ENCODE assay signal across 8 cellular contexts in the genomic region with DNA sequence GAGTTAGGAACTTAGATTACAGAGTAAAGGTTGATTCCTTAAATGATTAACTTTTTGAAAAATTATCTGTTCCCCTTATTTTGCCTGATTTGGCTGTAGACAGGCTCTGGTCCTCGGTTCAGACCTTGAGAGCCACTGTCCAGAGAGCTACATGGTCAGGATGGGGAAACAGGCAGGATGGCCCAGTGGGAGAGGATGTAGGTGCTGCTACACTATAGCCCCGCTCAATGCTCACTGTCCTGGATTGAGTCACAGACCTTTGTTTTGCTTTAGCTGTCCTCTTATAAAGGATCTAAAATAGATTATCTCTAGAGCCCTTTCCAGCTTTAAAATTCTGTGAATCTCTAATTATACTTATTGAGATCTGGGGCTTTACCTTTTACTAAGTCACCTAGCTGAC. TPM values are rescaled to one million over a fixed set of nuclear protein-coding genes. Genes with fewer than 3 reads are reported as not detected.
DNase-seq lines count a peak whose midpoint lies in the region; ATAC-seq, FAIRE-seq and TF ChIP-seq lines count a peak whose summit lies in the region.

No MANE protein-coding gene starts in this region.

- no peaks in the 10 kb centered on the region for H3K9me3 Mint-ChIP-seq in activated CD8-positive, alpha-beta memory T cell treated with anti-CD3 and anti-CD28 coated beads, Interleukin-2, amount 10 ng/mL, durations not matched to agents 7 days and 5 days (ENCODE audit: low read depth)
- H3K9me3 Mint-ChIP-seq in T-cell = no peaks in the 10 kb centered on the region
- peaks cover 8% of the 10 kb centered on the region for H3K9me3 Mint-ChIP-seq in glutamatergic neuron (ENCODE audit: unreplicated experiment)

- DNase-seq in activated CD8-positive, alpha-beta memory T cell treated with anti-CD3 and anti-CD28 coated beads, Interleukin-2, amount 10 ng/mL, durations not matched to agents 7 days and 5 days = peak; percentile 46
- no peak for DNase-seq in activated CD8-positive, alpha-beta memory T cell treated with anti-CD3 and anti-CD28 coated beads, Interleukin-2, amount 50 U/mL, for 4 hours
- DNase-seq in T-cell (peak in 1 of 34 experiments; percentile 2), glutamatergic neuron (no peak), small intestine (peak; percentile 3), globus pallidus (ENCODE audit: low spot score) (no peak), GM12891 (ENCODE audit: insufficient read length, low spot score) (no peak)

- FAIRE-seq in small intestine (lab: Jason Lieb, UNC) (no peak), GM12891 (lab: Jason Lieb, UNC) (no peak)

- no peak for TF ChIP-seq POLR2A in GM12891 (IDR thresholded peaks at IDR 0.05; ENCODE audit: low read depth, low read length)

- TF ChIP-seq CTCF in glutamatergic neuron (IDR thresholded peaks at IDR 0.05; ENCODE audit: partially characterized antibody, unreplicated experiment) = no peak

- H3K4me3 Mint-ChIP-seq in activated CD8-positive, alpha-beta memory T cell treated with anti-CD3 and anti-CD28 coated beads, Interleukin-2, amount 10 ng/mL, durations not matched to agents 7 days and 5 days = peak overlapping the region; percentile 93
- H3K4me3 Mint-ChIP-seq in T-cell = peak overlapping the region; percentile 89 to 94 (median 94)
- H3K4me3 Mint-ChIP-seq in glutamatergic neuron (ENCODE audit: unreplicated experiment) = peak overlapping the region; percentile 92

- POLR2A ChIA-PET in T-cell (lab: Charles Lee) = interaction anchor here (0.8 to 1.9 kb wide), 2 partner anchors 78 to 148 kb away, joined by 3 to 7 read pairs; a partner anchor contains a TSS

- H3K27me3 Mint-ChIP-seq in activated CD8-positive, alpha-beta memory T cell treated with anti-CD3 and anti-CD28 coated beads, Interleukin-2, amount 10 ng/mL, durations not matched to agents 7 days and 5 days = no peaks in the 10 kb centered on the region
- no peaks in the 10 kb centered on the region for H3K27me3 Mint-ChIP-seq in T-cell
- H3K27me3 Mint-ChIP-seq in glutamatergic neuron (ENCODE audit: unreplicated experiment) = peaks cover 3% of the 10 kb centered on the region

- no peak overlapping the region for H3K4me3 ChIP-seq in small intestine (ENCODE audit: low read depth in 1 of 2, low read length in 2 of 2)

- no peaks in the 10 kb centered on the region for H3K9me3 ChIP-seq in small intestine (ENCODE audit: control insufficient read depth, low read depth)

- no peaks in the 10 kb centered on the region for H3K27me3 ChIP-seq in small intestine (ENCODE audit: control insufficient read depth in 2 of 2, insufficient read depth in 2 of 2, low read length in 2 of 2)

- peaks cover 37% of the 10 kb centered on the region for H3K4me1 Mint-ChIP-seq in activated CD8-positive, alpha-beta memory T cell treated with anti-CD3 and anti-CD28 coated beads, Interleukin-2, amount 10 ng/mL, durations not matched to agents 7 days and 5 days
- peaks cover 39 to 52% (median 47%) of the 10 kb centered on the region in 3 donors for H3K4me1 Mint-ChIP-seq in T-cell
- H3K4me1 Mint-ChIP-seq in glutamatergic neuron (ENCODE audit: low read depth, unreplicated experiment) = peaks cover 7% of the 10 kb centered on the region

- CTCF ChIA-PET in activated CD8-positive, alpha-beta memory T cell treated with anti-CD3 and anti-CD28 coated beads, Interleukin-2, amount 10 ng/mL, durations not matched to agents 7 days and 5 days (lab: Charles Lee) = interaction anchor here (0.7 to 1.5 kb wide), 3 partner anchors 13 to 147 kb away, joined by 3 to 4 read pairs (median 3); no protein-coding TSS in a partner anchor
- CTCF ChIA-PET in T-cell (lab: Charles Lee) = interaction anchor here (0.6 to 1.0 kb wide), 2 partner anchors 443 to 1554 kb away, joined by 3 read pairs; no protein-coding TSS in a partner anchor

- WGBS in small intestine, 3 donors = 35 to 49% (median 48%) methylated on average over 2 of the region's 2 CpGs

- no peaks in the 10 kb centered on the region for H3K4me1 ChIP-seq in small intestine (ENCODE audit: control insufficient read depth in 2 of 2, insufficient read depth in 1 of 2, low read depth in 1 of 2, low read length in 1 of 2)

- peak overlapping the region; percentile 94 for H3K27ac Mint-ChIP-seq in activated CD8-positive, alpha-beta memory T cell treated with anti-CD3 and anti-CD28 coated beads, Interleukin-2, amount 10 ng/mL, durations not matched to agents 7 days and 5 days
- H3K27ac Mint-ChIP-seq in T-cell = no peak overlapping the region
- peak overlapping the region; percentile 98 for H3K27ac Mint-ChIP-seq in glutamatergic neuron (ENCODE audit: unreplicated experiment)

- H3K36me3 ChIP-seq in small intestine (ENCODE audit: control insufficient read depth in 2 of 2, insufficient read depth in 2 of 2, low read length in 2 of 2) = no peaks in the 10 kb centered on the region

- no peaks in the 10 kb centered on the region for H3K36me3 Mint-ChIP-seq in activated CD8-positive, alpha-beta memory T cell treated with anti-CD3 and anti-CD28 coated beads, Interleukin-2, amount 10 ng/mL, durations not matched to agents 7 days and 5 days
- H3K36me3 Mint-ChIP-seq in T-cell (peaks cover 3% of the 10 kb centered on the region), glutamatergic neuron (ENCODE audit: unreplicated experiment) (no peaks in the 10 kb centered on the region)

- H3K27ac ChIP-seq in small intestine (ENCODE audit: low read depth in 1 of 2, low read length in 1 of 2) = no peak overlapping the region

- no peak for ATAC-seq in activated CD8-positive, alpha-beta memory T cell treated with anti-CD3 and anti-CD28 coated beads, Interleukin-2, amount 10 ng/mL, durations not matched to agents 7 days and 5 days
- ATAC-seq in T-cell (replicated peaks in 1 of 4) = no peak
- ATAC-seq in HG03045 (IDR thresholded peaks at IDR 0.05; ENCODE audit: unreplicated experiment) = no peak

TF ChIP-seq in GM12891, 5 proteins besides CTCF, POLR2A, EP300 and RAD21:
- TF ChIP-seq POLR2AphosphoS5 (IDR thresholded peaks at IDR 0.05; ENCODE audit: low read depth, low read length) (no peak), POU2F2 (IDR thresholded peaks at IDR 0.05; ENCODE audit: low read depth, low read length) (no peak)

RNA-seq across cellular contexts. Expression of a gene that starts 1.3 kb away (rescaled TPM):
- 1 to 10 TPM; 4.2 to 7.4 TPM for total RNA-seq in activated CD8-positive, alpha-beta memory T cell treated with anti-CD3 and anti-CD28 coated beads, Interleukin-2, amount 10 ng/mL, durations not matched to agents 7 days and 5 days
- 1 to 10 TPM; 2.5 to 6.2 (median 5.0) TPM for total RNA-seq in T-cell
- total RNA-seq in glutamatergic neuron (ENCODE audit: unreplicated experiment) = 12.1 TPM
- 1 to 10 TPM; 1.9 to 4.2 (median 3.6) TPM for polyA plus RNA-seq in small intestine
- polyA plus RNA-seq in GM12891 (2012; ENCODE audit: low read depth, missing spikeins) = 1.7 TPM

Comparison
In these comparisons a context has a peak if more than half of its experiments do, and no peak if none do; other contexts are left out.
1. DNase-seq: peak in activated CD8-positive, alpha-beta memory T cell treated with anti-CD3 and anti-CD28 coated beads, Interleukin-2, amount 10 ng/mL, durations not matched to agents 7 days and 5 days (single experiment) and small intestine (single experiment); none in activated CD8-positive, alpha-beta memory T cell treated with anti-CD3 and anti-CD28 coated beads, Interleukin-2, amount 50 U/mL, for 4 hours (single experiment), glutamatergic neuron (single experiment), globus pallidus (single experiment) and GM12891 (single experiment).
2. H3K27ac Mint-ChIP-seq: peak in activated CD8-positive, alpha-beta memory T cell treated with anti-CD3 and anti-CD28 coated beads, Interleukin-2, amount 10 ng/mL, durations not matched to agents 7 days and 5 days (single experiment) and glutamatergic neuron (single experiment); none in T-cell (0 of 2).
3. Peak in every context shown above with its lines, with median percentiles within 50 percentile points of each other: H3K4me3 Mint-ChIP-seq.